Comparison of ENCODE assay signal across 1 cellular context in the genomic region with DNA sequence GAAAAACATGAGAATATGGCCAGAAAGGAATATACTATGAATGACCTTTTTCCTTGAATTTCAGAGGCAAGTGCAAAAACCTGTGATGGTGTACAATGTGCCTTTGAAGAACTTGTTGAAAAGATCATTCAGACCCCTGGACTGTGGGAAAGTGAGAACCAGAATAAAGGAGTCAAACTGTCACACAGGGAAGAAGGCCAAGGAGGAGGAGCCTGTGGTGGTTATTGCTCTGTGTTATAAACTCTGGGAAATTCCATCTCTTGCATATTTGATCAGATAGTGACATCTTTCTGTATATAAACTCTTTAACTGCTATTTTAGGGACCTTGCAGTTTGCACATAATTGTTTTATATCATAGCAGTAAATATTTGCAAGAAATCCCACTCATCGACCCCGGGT.
TF ChIP-seq lines count a peak whose summit lies in the region.

No MANE protein-coding gene starts in this region.

TF ChIP-seq in GM12878, 131 proteins besides CTCF, POLR2A, EP300 and RAD21:
- TF ChIP-seq CREB1 (IDR thresholded peaks at IDR 0.05; ENCODE audit: low read depth) (no peak), TCF12 (IDR thresholded peaks at IDR 0.05; ENCODE audit: low read depth, low read length) (no peak), HDGF (IDR thresholded peaks at IDR 0.05) (no peak), TARDBP (IDR thresholded peaks at IDR 0.05; ENCODE audit: borderline replicate concordance) (no peak), IRF5 (IDR thresholded peaks at IDR 0.05; ENCODE audit: borderline replicate concordance) (no peak), RBBP5 (conservative IDR thresholded peaks at IDR 0.05) (no peak), ESRRA (IDR thresholded peaks at IDR 0.05; ENCODE audit: low read length) (no peak), STAT3 (IDR thresholded peaks at IDR 0.05; ENCODE audit: low read depth, low read length) (no peak), ZNF207 (IDR thresholded peaks at IDR 0.05; ENCODE audit: borderline replicate concordance) (no peak), SIX5 (IDR thresholded peaks at IDR 0.05; ENCODE audit: low read depth, low read length, severe bottlenecking) (no peak)
- TF ChIP-seq, protein P1, sequence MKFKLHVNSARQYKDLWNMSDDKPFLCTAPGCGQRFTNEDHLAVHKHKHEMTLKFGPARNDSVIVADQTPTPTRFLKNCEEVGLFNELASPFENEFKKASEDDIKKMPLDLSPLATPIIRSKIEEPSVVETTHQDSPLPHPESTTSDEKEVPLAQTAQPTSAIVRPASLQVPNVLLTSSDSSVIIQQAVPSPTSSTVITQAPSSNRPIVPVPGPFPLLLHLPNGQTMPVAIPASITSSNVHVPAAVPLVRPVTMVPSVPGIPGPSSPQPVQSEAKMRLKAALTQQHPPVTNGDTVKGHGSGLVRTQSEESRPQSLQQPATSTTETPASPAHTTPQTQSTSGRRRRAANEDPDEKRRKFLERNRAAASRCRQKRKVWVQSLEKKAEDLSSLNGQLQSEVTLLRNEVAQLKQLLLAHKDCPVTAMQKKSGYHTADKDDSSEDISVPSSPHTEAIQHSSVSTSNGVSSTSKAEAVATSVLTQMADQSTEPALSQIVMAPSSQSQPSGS (IDR thresholded peaks at IDR 0.05; ENCODE audit: low read length) = no peak
